ENCODE assay signal across 1 cellular context in genomic region chr1:188017921-188018320, GRCh38.
TF ChIP-seq lines count a peak whose summit lies in the region.

No MANE protein-coding gene starts in this region.

TF ChIP-seq in GM12878, 131 proteins besides CTCF, POLR2A, EP300 and RAD21 (continued from another document and continues in another):
- TF ChIP-seq BCLAF1 (IDR thresholded peaks at IDR 0.05), result no peak
- no peak for TF ChIP-seq CHD1 (IDR thresholded peaks at IDR 0.05; ENCODE audit: low read depth, low read length)
- no peak for TF ChIP-seq IRF3 (IDR thresholded peaks at IDR 0.05)
- no peak for TF ChIP-seq MEF2A (IDR thresholded peaks at IDR 0.05; ENCODE audit: insufficient read depth, low read depth, low read length)
- TF ChIP-seq, protein P1, sequence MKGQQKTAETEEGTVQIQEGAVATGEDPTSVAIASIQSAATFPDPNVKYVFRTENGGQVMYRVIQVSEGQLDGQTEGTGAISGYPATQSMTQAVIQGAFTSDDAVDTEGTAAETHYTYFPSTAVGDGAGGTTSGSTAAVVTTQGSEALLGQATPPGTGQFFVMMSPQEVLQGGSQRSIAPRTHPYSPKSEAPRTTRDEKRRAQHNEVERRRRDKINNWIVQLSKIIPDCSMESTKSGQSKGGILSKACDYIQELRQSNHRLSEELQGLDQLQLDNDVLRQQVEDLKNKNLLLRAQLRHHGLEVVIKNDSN (IDR thresholded peaks at IDR 0.05; ENCODE audit: borderline replicate concordance, extremely low read length, insufficient read depth, low read depth, low read length), result no peak
- TF ChIP-seq SUPT20H (IDR thresholded peaks at IDR 0.05; ENCODE audit: borderline replicate concordance, control insufficient read depth, low read depth, low read length), result no peak
- no peak for TF ChIP-seq ZBED1 (IDR thresholded peaks at IDR 0.05; ENCODE audit: borderline replicate concordance)
- TF ChIP-seq NRF1 (conservative IDR thresholded peaks at IDR 0.05; ENCODE audit: low read depth, low read length), result no peak
- TF ChIP-seq ETV6 (conservative IDR thresholded peaks at IDR 0.05 in 1 of 2, IDR thresholded peaks at IDR 0.05 in 1 of 2; ENCODE audit: borderline replicate concordance in 1 of 2, low read depth in 1 of 2), result peak in 1 of 2 experiments; percentile 31; a peak in 1 of 4 replicates
- no peak for TF ChIP-seq ZBTB11 (CRISPR knock-in tag; IDR thresholded peaks at IDR 0.05)
- no peak for TF ChIP-seq SMARCA5 (IDR thresholded peaks at IDR 0.05)
- no peak for TF ChIP-seq ZBTB4 (CRISPR knock-in tag; IDR thresholded peaks at IDR 0.05)
- no peak for TF ChIP-seq BACH1 (IDR thresholded peaks at IDR 0.05; ENCODE audit: borderline replicate concordance)
- TF ChIP-seq, protein P2, sequence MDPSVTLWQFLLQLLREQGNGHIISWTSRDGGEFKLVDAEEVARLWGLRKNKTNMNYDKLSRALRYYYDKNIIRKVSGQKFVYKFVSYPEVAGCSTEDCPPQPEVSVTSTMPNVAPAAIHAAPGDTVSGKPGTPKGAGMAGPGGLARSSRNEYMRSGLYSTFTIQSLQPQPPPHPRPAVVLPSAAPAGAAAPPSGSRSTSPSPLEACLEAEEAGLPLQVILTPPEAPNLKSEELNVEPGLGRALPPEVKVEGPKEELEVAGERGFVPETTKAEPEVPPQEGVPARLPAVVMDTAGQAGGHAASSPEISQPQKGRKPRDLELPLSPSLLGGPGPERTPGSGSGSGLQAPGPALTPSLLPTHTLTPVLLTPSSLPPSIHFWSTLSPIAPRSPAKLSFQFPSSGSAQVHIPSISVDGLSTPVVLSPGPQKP (IDR thresholded peaks at IDR 0.05; ENCODE audit: low read depth, low read length), result no peak
- TF ChIP-seq CREM (IDR thresholded peaks at IDR 0.05; ENCODE audit: low read depth), result 0 out of 2 replicates have a peak, but pooled peaks have one; percentile 23
- TF ChIP-seq FOXM1 (IDR thresholded peaks at IDR 0.05; ENCODE audit: low read depth, low read length), result no peak
- TF ChIP-seq, protein P3, sequence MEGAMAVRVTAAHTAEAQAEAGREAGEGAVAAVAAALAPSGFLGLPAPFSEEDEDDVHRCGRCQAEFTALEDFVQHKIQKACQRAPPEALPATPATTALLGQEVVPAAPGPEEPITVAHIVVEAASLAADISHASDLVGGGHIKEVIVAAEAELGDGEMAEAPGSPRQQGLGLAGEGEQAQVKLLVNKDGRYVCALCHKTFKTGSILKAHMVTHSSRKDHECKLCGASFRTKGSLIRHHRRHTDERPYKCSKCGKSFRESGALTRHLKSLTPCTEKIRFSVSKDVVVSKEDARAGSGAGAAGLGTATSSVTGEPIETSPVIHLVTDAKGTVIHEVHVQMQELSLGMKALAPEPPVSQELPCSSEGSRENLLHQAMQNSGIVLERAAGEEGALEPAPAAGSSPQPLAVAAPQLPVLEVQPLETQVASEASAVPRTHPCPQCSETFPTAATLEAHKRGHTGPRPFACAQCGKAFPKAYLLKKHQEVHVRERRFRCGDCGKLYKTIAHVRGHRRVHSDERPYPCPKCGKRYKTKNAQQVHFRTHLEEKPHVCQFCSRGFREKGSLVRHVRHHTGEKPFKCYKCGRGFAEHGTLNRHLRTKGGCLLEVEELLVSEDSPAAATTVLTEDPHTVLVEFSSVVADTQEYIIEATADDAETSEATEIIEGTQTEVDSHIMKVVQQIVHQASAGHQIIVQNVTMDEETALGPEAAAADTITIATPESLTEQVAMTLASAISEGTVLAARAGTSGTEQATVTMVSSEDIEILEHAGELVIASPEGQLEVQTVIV (IDR thresholded peaks at IDR 0.05; ENCODE audit: borderline replicate concordance, partially characterized antibody), result no peak
- TF ChIP-seq TBL1XR1 (IDR thresholded peaks at IDR 0.05; ENCODE audit: low read depth, low read length), result no peak
- no peak for TF ChIP-seq JUND (IDR thresholded peaks at IDR 0.05; ENCODE audit: low read depth, low read length)
- no peak for TF ChIP-seq BHLHE40 (IDR thresholded peaks at IDR 0.05; ENCODE audit: borderline replicate concordance in 1 of 2, low read depth in 2 of 2, low read length in 1 of 2)
- no peak for TF ChIP-seq POLR2AphosphoS2 (IDR thresholded peaks at IDR 0.05; ENCODE audit: low read depth, low read length)
- TF ChIP-seq SIX5 (IDR thresholded peaks at IDR 0.05; ENCODE audit: low read depth, low read length, severe bottlenecking), result no peak
- TF ChIP-seq RUNX3 (IDR thresholded peaks at IDR 0.05; ENCODE audit: low read length), result peak; percentile 62; the same call in 1 of the 2 replicates
- no peak for TF ChIP-seq MEF2B (IDR thresholded peaks at IDR 0.05; ENCODE audit: partially characterized antibody, poor library complexity, severe bottlenecking)
- peak; percentile 52; the same call in 1 of the 2 replicates for TF ChIP-seq EED (IDR thresholded peaks at IDR 0.05; ENCODE audit: low read depth)
- no peak for TF ChIP-seq PBX3 (IDR thresholded peaks at IDR 0.05; ENCODE audit: insufficient replicate concordance, low read depth, low read length)
- TF ChIP-seq RCOR1 (conservative IDR thresholded peaks at IDR 0.05; ENCODE audit: low read depth, low read length), result no peak
- no peak for TF ChIP-seq TCF12 (IDR thresholded peaks at IDR 0.05; ENCODE audit: low read depth, low read length)
- TF ChIP-seq PKNOX1 (IDR thresholded peaks at IDR 0.05), result no peak
- no peak for TF ChIP-seq PAX8 (IDR thresholded peaks at IDR 0.05)
- TF ChIP-seq EZH2 (IDR thresholded peaks at IDR 0.05; ENCODE audit: borderline replicate concordance, control insufficient read depth, low read depth, low read length), result no peak
- TF ChIP-seq TCF7 (IDR thresholded peaks at IDR 0.05; ENCODE audit: borderline replicate concordance), result no peak
- TF ChIP-seq IKZF2 (IDR thresholded peaks at IDR 0.05), result 0 out of 4 replicates have a peak, but pooled peaks of 1 of the 2 experiments have one; percentile 16
- no peak for TF ChIP-seq SMAD5 (IDR thresholded peaks at IDR 0.05; ENCODE audit: low read depth)
- TF ChIP-seq ZNF24 (IDR thresholded peaks at IDR 0.05), result no peak
- TF ChIP-seq CHD2 (IDR thresholded peaks at IDR 0.05; ENCODE audit: borderline replicate concordance, low read depth, low read length), result no peak
- TF ChIP-seq JUNB (IDR thresholded peaks at IDR 0.05), result peak; percentile 65
- TF ChIP-seq, protein P4, sequence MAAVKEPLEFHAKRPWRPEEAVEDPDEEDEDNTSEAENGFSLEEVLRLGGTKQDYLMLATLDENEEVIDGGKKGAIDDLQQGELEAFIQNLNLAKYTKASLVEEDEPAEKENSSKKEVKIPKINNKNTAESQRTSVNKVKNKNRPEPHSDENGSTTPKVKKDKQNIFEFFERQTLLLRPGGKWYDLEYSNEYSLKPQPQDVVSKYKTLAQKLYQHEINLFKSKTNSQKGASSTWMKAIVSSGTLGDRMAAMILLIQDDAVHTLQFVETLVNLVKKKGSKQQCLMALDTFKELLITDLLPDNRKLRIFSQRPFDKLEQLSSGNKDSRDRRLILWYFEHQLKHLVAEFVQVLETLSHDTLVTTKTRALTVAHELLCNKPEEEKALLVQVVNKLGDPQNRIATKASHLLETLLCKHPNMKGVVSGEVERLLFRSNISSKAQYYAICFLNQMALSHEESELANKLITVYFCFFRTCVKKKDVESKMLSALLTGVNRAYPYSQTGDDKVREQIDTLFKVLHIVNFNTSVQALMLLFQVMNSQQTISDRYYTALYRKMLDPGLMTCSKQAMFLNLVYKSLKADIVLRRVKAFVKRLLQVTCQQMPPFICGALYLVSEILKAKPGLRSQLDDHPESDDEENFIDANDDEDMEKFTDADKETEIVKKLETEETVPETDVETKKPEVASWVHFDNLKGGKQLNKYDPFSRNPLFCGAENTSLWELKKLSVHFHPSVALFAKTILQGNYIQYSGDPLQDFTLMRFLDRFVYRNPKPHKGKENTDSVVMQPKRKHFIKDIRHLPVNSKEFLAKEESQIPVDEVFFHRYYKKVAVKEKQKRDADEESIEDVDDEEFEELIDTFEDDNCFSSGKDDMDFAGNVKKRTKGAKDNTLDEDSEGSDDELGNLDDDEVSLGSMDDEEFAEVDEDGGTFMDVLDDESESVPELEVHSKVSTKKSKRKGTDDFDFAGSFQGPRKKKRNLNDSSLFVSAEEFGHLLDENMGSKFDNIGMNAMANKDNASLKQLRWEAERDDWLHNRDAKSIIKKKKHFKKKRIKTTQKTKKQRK (IDR thresholded peaks at IDR 0.05; ENCODE audit: low read depth, low read length), result no peak
- no peak for TF ChIP-seq PML (IDR thresholded peaks at IDR 0.05; ENCODE audit: low read length)
